11 cellular contexts compared by ENCODE assay signal in the genomic region with DNA sequence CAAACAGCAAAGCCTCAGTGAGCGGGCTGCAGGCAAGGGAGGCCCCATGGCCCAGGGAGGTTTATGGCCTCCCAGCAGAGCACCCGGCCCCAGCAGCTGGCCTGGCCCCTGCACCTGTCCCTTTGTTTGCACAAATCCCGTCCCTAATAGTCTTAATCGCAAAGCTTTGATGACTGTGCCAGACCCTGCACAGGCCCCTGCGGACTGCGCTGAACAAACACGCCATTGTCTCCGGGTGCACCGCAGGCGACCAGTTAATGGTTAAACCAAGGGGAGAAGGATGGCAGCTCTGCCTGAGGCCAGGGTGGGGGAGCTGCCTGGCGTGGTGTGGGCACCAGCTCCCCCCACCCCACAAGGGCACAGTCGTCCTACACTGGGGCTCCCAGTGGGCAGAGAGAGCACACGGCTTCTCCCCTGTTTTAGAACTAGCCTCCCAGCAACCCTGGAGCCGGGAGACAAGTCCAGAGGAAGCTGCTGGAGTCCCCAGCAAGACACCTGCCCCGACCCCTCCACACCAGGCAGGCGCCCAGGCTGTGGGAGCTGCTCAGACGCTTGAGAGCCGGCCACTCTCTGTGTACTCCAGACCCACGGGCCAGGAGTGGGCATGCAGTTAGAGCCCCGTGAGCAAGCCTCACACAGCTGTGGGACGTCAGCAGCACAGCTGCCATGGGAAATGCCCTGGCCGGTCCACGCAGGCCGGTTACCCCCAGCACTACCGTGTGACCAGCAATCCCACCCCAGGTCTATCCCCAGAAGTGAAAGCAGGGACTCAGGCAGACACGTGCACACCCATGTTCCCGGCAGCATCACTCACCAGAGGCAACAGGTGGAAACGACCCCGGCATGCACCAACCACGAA. TPM values are rescaled to one million over a fixed set of nuclear protein-coding genes. Genes with fewer than 3 reads are reported as not detected.
A peak's percentile ranks its signal among the peaks of the same experiment; 100 is the strongest.
DNase-seq lines count a peak whose midpoint lies in the region; ATAC-seq, FAIRE-seq and TF ChIP-seq lines count a peak whose summit lies in the region.
"Had no signal": no experiment of that assay in that cellular context is flagged by ENCODE, and none has a peak within 500 bp of the region (broad histone marks: within the 10 kb centered on the region; RNA-seq: fewer than 3 reads in every experiment).

No MANE protein-coding gene starts in this region.

- intact Hi-C loops in left cardiac atrium (cut with DNase I): no loop called here

- FAIRE-seq in GM12892 (lab: Jason Lieb, UNC): no peak

- CTCF ChIA-PET in activated CD8-positive, alpha-beta memory T cell treated with anti-CD3 and anti-CD28 coated beads, Interleukin-2, amount 10 ng/mL, durations not matched to agents 7 days and 5 days (lab: Charles Lee): interaction anchor here (1.9 kb wide), 2 partner anchors 93 to 209 kb away, joined by 4 to 5 read pairs; no protein-coding TSS in a partner anchor

- H3K4me3 Mint-ChIP-seq in activated CD8-positive, alpha-beta memory T cell treated with anti-CD3 and anti-CD28 coated beads, Interleukin-2, amount 10 ng/mL, durations not matched to agents 7 days and 5 days: no peak overlapping the region
- no peak overlapping the region for H3K4me3 Mint-ChIP-seq in stimulated activated effector memory CD8-positive, alpha-beta T cell treated with anti-CD3 and anti-CD28 coated beads, Interleukin-12 subunit alpha, Interleukin-12 subunit beta, amount 100 ng/mL, for 72 hours

- no peak for TF ChIP-seq POLR2A in GM12892 (IDR thresholded peaks at IDR 0.05; ENCODE audit: low read depth, low read length)

- H3K36me3 Mint-ChIP-seq in activated CD8-positive, alpha-beta memory T cell treated with anti-CD3 and anti-CD28 coated beads, Interleukin-2, amount 10 ng/mL, durations not matched to agents 7 days and 5 days: no peaks in the 10 kb centered on the region
- H3K36me3 Mint-ChIP-seq in stimulated activated effector memory CD8-positive, alpha-beta T cell treated with anti-CD3 and anti-CD28 coated beads, Interleukin-12 subunit alpha, Interleukin-12 subunit beta, amount 100 ng/mL, for 72 hours: no peaks in the 10 kb centered on the region

- H3K4me1 Mint-ChIP-seq in activated CD8-positive, alpha-beta memory T cell treated with anti-CD3 and anti-CD28 coated beads, Interleukin-2, amount 10 ng/mL, durations not matched to agents 7 days and 5 days: peaks cover 11% of the 10 kb centered on the region
- H3K4me1 Mint-ChIP-seq in stimulated activated effector memory CD8-positive, alpha-beta T cell treated with anti-CD3 and anti-CD28 coated beads, Interleukin-12 subunit alpha, Interleukin-12 subunit beta, amount 100 ng/mL, for 72 hours: peaks cover 27% of the 10 kb centered on the region

- ATAC-seq in activated CD8-positive, alpha-beta memory T cell treated with anti-CD3 and anti-CD28 coated beads, Interleukin-2, amount 10 ng/mL, durations not matched to agents 7 days and 5 days: no peak
- ATAC-seq in left cardiac atrium (no peak), GM21360 (IDR thresholded peaks at IDR 0.05; ENCODE audit: unreplicated experiment) (no peak)
- ATAC-seq in stimulated activated effector memory CD8-positive, alpha-beta T cell treated with anti-CD3 and anti-CD28 coated beads, Interleukin-12 subunit alpha, Interleukin-12 subunit beta, amount 100 ng/mL, for 72 hours: no peak

- DNase-seq in activated CD8-positive, alpha-beta memory T cell treated with anti-CD3 and anti-CD28 coated beads, Interleukin-2, amount 10 ng/mL, durations not matched to agents 7 days and 5 days: peak; percentile 33
- DNase-seq in activated CD8-positive, alpha-beta memory T cell treated with anti-CD3 and anti-CD28 coated beads, Interleukin-2, amount 50 U/mL, for 4 hours: no peak
- DNase-seq in NCI-H2227 (lab: John Stamatoyannopoulos, UW; ENCODE audit: unreplicated experiment) (peak; percentile 54), left cardiac atrium (peak; percentile 13), GM12892 (ENCODE audit: insufficient read length) (no peak), amygdala (lab: John Stamatoyannopoulos, UW) (no peak)
- no peak for DNase-seq in stimulated activated effector memory CD8-positive, alpha-beta T cell treated with anti-CD3 and anti-CD28 coated beads, Interleukin-12 subunit alpha, Interleukin-12 subunit beta, amount 100 ng/mL, for 72 hours (ENCODE audit: low spot score in 2 of 2)
- DNase-seq: stimulated activated CD4-positive, alpha-beta T cell treated with anti-CD3 and anti-CD28 coated beads, Interleukin-4, amount 100 ng/mL, for 1 hour had no signal

- no peaks in the 10 kb centered on the region for H3K27me3 Mint-ChIP-seq in activated CD8-positive, alpha-beta memory T cell treated with anti-CD3 and anti-CD28 coated beads, Interleukin-2, amount 10 ng/mL, durations not matched to agents 7 days and 5 days

- no peaks in the 10 kb centered on the region for H3K9me3 Mint-ChIP-seq in activated CD8-positive, alpha-beta memory T cell treated with anti-CD3 and anti-CD28 coated beads, Interleukin-2, amount 10 ng/mL, durations not matched to agents 7 days and 5 days (ENCODE audit: low read depth)
- no peaks in the 10 kb centered on the region for H3K9me3 Mint-ChIP-seq in stimulated activated effector memory CD8-positive, alpha-beta T cell treated with anti-CD3 and anti-CD28 coated beads, Interleukin-12 subunit alpha, Interleukin-12 subunit beta, amount 100 ng/mL, for 72 hours

- no peak overlapping the region for H3K27ac Mint-ChIP-seq in activated CD8-positive, alpha-beta memory T cell treated with anti-CD3 and anti-CD28 coated beads, Interleukin-2, amount 10 ng/mL, durations not matched to agents 7 days and 5 days
- H3K27ac Mint-ChIP-seq in stimulated activated effector memory CD8-positive, alpha-beta T cell treated with anti-CD3 and anti-CD28 coated beads, Interleukin-12 subunit alpha, Interleukin-12 subunit beta, amount 100 ng/mL, for 72 hours: peak overlapping the region; percentile 20

RNA-seq across cellular contexts. Expression of a gene that starts 39.7 kb away (rescaled TPM):
- total RNA-seq in activated CD8-positive, alpha-beta memory T cell treated with anti-CD3 and anti-CD28 coated beads, Interleukin-2, amount 10 ng/mL, durations not matched to agents 7 days and 5 days: not detected
- not detected for total RNA-seq in left cardiac atrium
- polyA plus RNA-seq in GM12892 (2012; ENCODE audit: missing spikeins): not detected
- total RNA-seq: NCI-H460 had no signal
- polyA plus RNA-seq: aorta had no signal

RNA-seq across cellular contexts. Expression of a gene that starts 50.3 kb away (rescaled TPM):
- not detected for total RNA-seq in activated CD8-positive, alpha-beta memory T cell treated with anti-CD3 and anti-CD28 coated beads, Interleukin-2, amount 10 ng/mL, durations not matched to agents 7 days and 5 days
- not detected for total RNA-seq in left cardiac atrium
- not detected for polyA plus RNA-seq in GM12892 (2012; ENCODE audit: missing spikeins)
- total RNA-seq: NCI-H460 had no signal

RNA-seq across cellular contexts. Expression of a gene that starts 59.0 kb away (rescaled TPM):
- total RNA-seq in activated CD8-positive, alpha-beta memory T cell treated with anti-CD3 and anti-CD28 coated beads, Interleukin-2, amount 10 ng/mL, durations not matched to agents 7 days and 5 days: under 1 TPM; 0.12 to 0.15 TPM
- total RNA-seq in left cardiac atrium: under 1 TPM; 0.39 to 0.50 TPM
- not detected for polyA plus RNA-seq in GM12892 (2012; ENCODE audit: missing spikeins)
- total RNA-seq: NCI-H460 had no signal
- polyA plus RNA-seq: aorta had no signal

Comparison
In these comparisons a context has a peak if more than half of its experiments do, and no peak if none do; other contexts are left out.
1. DNase-seq: peak in activated CD8-positive, alpha-beta memory T cell treated with anti-CD3 and anti-CD28 coated beads, Interleukin-2, amount 10 ng/mL, durations not matched to agents 7 days and 5 days (single experiment), NCI-H2227 (single experiment) and left cardiac atrium (single experiment); none in activated CD8-positive, alpha-beta memory T cell treated with anti-CD3 and anti-CD28 coated beads, Interleukin-2, amount 50 U/mL, for 4 hours (single experiment), stimulated activated effector memory CD8-positive, alpha-beta T cell treated with anti-CD3 and anti-CD28 coated beads, Interleukin-12 subunit alpha, Interleukin-12 subunit beta, amount 100 ng/mL, for 72 hours (0 of 2), GM12892 (single experiment) and amygdala (0 of 56).